Comparison of ENCODE assay signal across 9 cellular contexts in the genomic region with DNA sequence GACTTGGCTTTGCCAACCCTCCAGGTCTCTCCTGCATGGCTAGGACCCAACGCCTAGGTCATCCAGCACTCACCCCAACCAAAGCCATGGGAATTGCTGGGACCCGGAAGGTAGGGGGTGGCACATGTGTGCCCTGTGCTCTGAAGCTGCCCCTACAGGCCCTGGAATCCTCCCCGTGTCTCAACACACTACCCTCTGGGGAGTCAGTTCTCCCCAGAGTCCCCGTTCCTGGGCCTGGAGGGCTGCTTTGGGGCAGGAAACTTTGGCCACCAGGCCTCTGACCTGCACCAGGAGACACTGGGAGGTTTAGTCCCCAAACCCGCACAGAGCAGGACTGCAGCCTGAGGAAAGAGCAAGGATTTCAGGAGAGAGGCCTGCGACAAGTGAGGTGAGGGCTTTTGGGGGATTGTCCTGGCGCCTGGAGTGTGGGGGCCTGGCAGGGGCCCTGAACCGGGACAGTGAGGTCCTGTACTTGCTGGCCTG. TPM values are rescaled to one million over a fixed set of nuclear protein-coding genes. Genes with fewer than 3 reads are reported as not detected.
DNase-seq lines count a peak whose midpoint lies in the region; ATAC-seq and TF ChIP-seq lines count a peak whose summit lies in the region.
"Had no signal": no experiment of that assay in that cellular context is flagged by ENCODE, and none has a peak within 500 bp of the region (broad histone marks: within the 10 kb centered on the region; RNA-seq: fewer than 3 reads in every experiment).

No MANE protein-coding gene starts in this region.

- H3K36me3 ChIP-seq in ACC112 (ENCODE audit: insufficient read depth, low read length) (peaks cover 19% of the 10 kb centered on the region; the same call in 1 of the 2 replicates), mucosa of stomach (ENCODE audit: control insufficient read depth, insufficient read depth, low read length) (no peaks in the 10 kb centered on the region)

- H3K4me1 Mint-ChIP-seq in brain, result peaks cover 51% of the 10 kb centered on the region

- peak overlapping the region; percentile 91 for H3K27ac ChIP-seq in ACC112 (ENCODE audit: low read depth, low read length)

- H3K79me2 ChIP-seq in ACC112 (ENCODE audit: control insufficient read depth, insufficient read depth, low read length, unreplicated experiment), result peaks cover 76% of the 10 kb centered on the region

- H3K4me3 Mint-ChIP-seq in brain, result peak overlapping the region in 4 of 5 experiments; percentile 54 to 93 (median 82)

- peak overlapping the region in 4 of 5 experiments; percentile 46 to 96 (median 79) for H3K27ac Mint-ChIP-seq in brain

- DNase-seq in kidney tubule cell (ENCODE audit: low spot score) (no peak), Ammon's horn (ENCODE audit: low spot score) (no peak)
- DNase-seq: NCI-H748 treated with DMSO at 0.1 percent for 48 hours had no signal

- TF ChIP-seq CTCF in brain (conservative IDR thresholded peaks at IDR 0.05), result no peak

- no peaks in the 10 kb centered on the region for H3K9me3 ChIP-seq in mucosa of stomach (ENCODE audit: control insufficient read depth, low read length)

- H3K27me3 Mint-ChIP-seq in brain, result peaks cover 56% of the 10 kb centered on the region

- H3K9ac ChIP-seq in mucosa of stomach (ENCODE audit: low read length), result peak overlapping the region; percentile 32

- ATAC-seq in HG03571 (IDR thresholded peaks at IDR 0.05; ENCODE audit: unreplicated experiment), result peak; percentile 3
- no peak for ATAC-seq in HG03460 (IDR thresholded peaks at IDR 0.05; ENCODE audit: unreplicated experiment)
- ATAC-seq in HG02588 (IDR thresholded peaks at IDR 0.05; ENCODE audit: unreplicated experiment), result no peak

- peaks cover 22% of the 10 kb centered on the region for H3K4me1 ChIP-seq in ACC112 (ENCODE audit: control insufficient read depth, insufficient read depth, low read length, unreplicated experiment)
- H3K4me1 ChIP-seq in mucosa of stomach (ENCODE audit: control insufficient read depth, insufficient read depth, low read length), result peaks cover 12% of the 10 kb centered on the region

- no peaks in the 10 kb centered on the region for H3K27me3 ChIP-seq in ACC112 (ENCODE audit: insufficient read depth, low read length)
- peaks cover 49% of the 10 kb centered on the region for H3K27me3 ChIP-seq in mucosa of stomach (ENCODE audit: control insufficient read depth, insufficient read depth, low read length)

- no peaks in the 10 kb centered on the region for H3K36me3 Mint-ChIP-seq in brain

- H3K9me3 Mint-ChIP-seq in brain, result peaks cover 0 to 4% (median 0%) of the 10 kb centered on the region in 5 experiments

- H3K4me3 ChIP-seq in ACC112 (ENCODE audit: low read depth, low read length), result peak overlapping the region; percentile 85
- no peak overlapping the region for H3K4me3 ChIP-seq in mucosa of stomach (ENCODE audit: low read length)

- H2AFZ ChIP-seq in ACC112 (ENCODE audit: low read length, unreplicated experiment), result no peak overlapping the region

RNA-seq across cellular contexts. Expression of a gene that starts 0.5 kb away (rescaled TPM):
- 147 TPM for polyA plus RNA-seq in brain (ENCODE audit: insufficient read depth, low read depth, low replicate concordance)

RNA-seq across cellular contexts. Expression of a gene that starts 5.7 kb away (rescaled TPM):
- 126 TPM for polyA plus RNA-seq in brain (ENCODE audit: insufficient read depth, low read depth, low replicate concordance)

RNA-seq across cellular contexts. Expression of a gene that starts 7.3 kb away (rescaled TPM):
- 304 TPM for polyA plus RNA-seq in brain (ENCODE audit: insufficient read depth, low read depth, low replicate concordance)

RNA-seq across cellular contexts. Expression of a gene that starts 14.0 kb away (rescaled TPM):
- not detected for polyA plus RNA-seq in brain (ENCODE audit: insufficient read depth, low read depth, low replicate concordance)

RNA-seq across cellular contexts. Expression of a gene that starts 24.4 kb away (rescaled TPM):
- 1.0 TPM for polyA plus RNA-seq in brain (ENCODE audit: insufficient read depth, low read depth, low replicate concordance)
